ENCODE assay signal across 8 cellular contexts in genomic region chr5:43602456-43602817, GRCh38. TPM values are rescaled to one million over a fixed set of nuclear protein-coding genes. Genes with fewer than 3 reads are reported as not detected.
DNase-seq lines count a peak whose midpoint lies in the region; ATAC-seq and TF ChIP-seq lines count a peak whose summit lies in the region.

No MANE protein-coding gene starts in this region.

- H3K36me3 Mint-ChIP-seq in activated T-helper 1 cell treated with anti-CD3 and anti-CD28 coated beads, Interleukin-12 subunit alpha, Interleukin-12 subunit beta, Interleukin-2, Interleukin-4 antibody, amounts not matched to agents 30 ng/mL and 10 ng/mL and 1 ng/mL, durations not matched to agents 14 hours and 24 hours and 36 hours (ENCODE audit: low read depth): peaks cover 20% of the 10 kb centered on the region
- peaks cover 6 to 19% (median 11%) of the 10 kb centered on the region in 3 donors for H3K36me3 Mint-ChIP-seq in naive thymus-derived CD8-positive, alpha-beta T cell

- peak; percentile 37 for DNase-seq in stimulated activated CD4-positive, alpha-beta T cell treated with anti-CD3 and anti-CD28 coated beads, Interleukin-15, amount 100 ng/mL, for 24 hours
- no peak for DNase-seq in stimulated activated CD4-positive, alpha-beta T cell treated with anti-CD3 and anti-CD28 coated beads, Interleukin-2, amount 100 ng/mL, for 48 hours
- DNase-seq in NCI-H446 treated with DMSO at 0.1 percent for 48 hours (lab: John Stamatoyannopoulos, UW): peak; percentile 75
- peak; percentile 3 for DNase-seq in activated T-helper 1 cell treated with anti-CD3 and anti-CD28 coated beads, Interleukin-12 subunit alpha, Interleukin-12 subunit beta, Interleukin-2, Interleukin-4 antibody, amounts not matched to agents 30 ng/mL and 10 ng/mL and 1 ng/mL, durations not matched to agents 14 hours and 24 hours and 36 hours (ENCODE audit: low spot score)
- DNase-seq in fibroblast of pulmonary artery (ENCODE audit: low read depth): peak; percentile 49
- peak in 4 of 10 donors; percentile 5 to 39 (median 24) for DNase-seq in naive thymus-derived CD8-positive, alpha-beta T cell

- intact Hi-C loops in activated T-helper 1 cell treated with anti-CD3 and anti-CD28 coated beads, Interleukin-12 subunit alpha, Interleukin-12 subunit beta, Interleukin-2, Interleukin-4 antibody, amounts not matched to agents 30 ng/mL and 10 ng/mL and 1 ng/mL, durations not matched to agents 14 hours and 24 hours and 36 hours (cut with micrococcal nuclease): loop anchor here (2.0 to 10.0 kb wide), 5 partner anchors 288 to 1206 kb away; partner anchors contain the start of genes MRPS30 and ZNF131

- H3K4me3 ChIP-seq in fibroblast of pulmonary artery (replicated peaks; ENCODE audit: low read depth, low read length): peak overlapping the region; percentile 81

- H3K27ac Mint-ChIP-seq in activated T-helper 1 cell treated with anti-CD3 and anti-CD28 coated beads, Interleukin-12 subunit alpha, Interleukin-12 subunit beta, Interleukin-2, Interleukin-4 antibody, amounts not matched to agents 30 ng/mL and 10 ng/mL and 1 ng/mL, durations not matched to agents 14 hours and 24 hours and 36 hours: peak overlapping the region; percentile 91
- peak overlapping the region; percentile 91 to 97 (median 94) for H3K27ac Mint-ChIP-seq in naive thymus-derived CD8-positive, alpha-beta T cell

- H3K4me1 Mint-ChIP-seq in activated T-helper 1 cell treated with anti-CD3 and anti-CD28 coated beads, Interleukin-12 subunit alpha, Interleukin-12 subunit beta, Interleukin-2, Interleukin-4 antibody, amounts not matched to agents 30 ng/mL and 10 ng/mL and 1 ng/mL, durations not matched to agents 14 hours and 24 hours and 36 hours (ENCODE audit: low read depth): peaks cover 34% of the 10 kb centered on the region
- H3K4me1 Mint-ChIP-seq in naive thymus-derived CD8-positive, alpha-beta T cell: peaks cover 31 to 70% (median 55%) of the 10 kb centered on the region in 4 donors

- POLR2A ChIA-PET in naive thymus-derived CD8-positive, alpha-beta T cell (lab: Charles Lee): interaction anchor here (0.6 to 4.3 kb wide), 16 partner anchors 11 to 845 kb away, joined by 3 to 66 read pairs (median 6); partner anchors contain the start of genes C5orf34, HMGCS1, TMEM267 and ZNF131

- peak; percentile 27 for ATAC-seq in HG03135 (IDR thresholded peaks at IDR 0.05; ENCODE audit: unreplicated experiment)
- ATAC-seq in naive thymus-derived CD8-positive, alpha-beta T cell: peak; percentile 25 to 37
- no peak for ATAC-seq in HG02571 (IDR thresholded peaks at IDR 0.05; ENCODE audit: unreplicated experiment)

- H3K27me3 Mint-ChIP-seq in activated T-helper 1 cell treated with anti-CD3 and anti-CD28 coated beads, Interleukin-12 subunit alpha, Interleukin-12 subunit beta, Interleukin-2, Interleukin-4 antibody, amounts not matched to agents 30 ng/mL and 10 ng/mL and 1 ng/mL, durations not matched to agents 14 hours and 24 hours and 36 hours (ENCODE audit: insufficient read depth): no peaks in the 10 kb centered on the region
- no peaks in the 10 kb centered on the region for H3K27me3 Mint-ChIP-seq in naive thymus-derived CD8-positive, alpha-beta T cell

- H3K9me3 Mint-ChIP-seq in activated T-helper 1 cell treated with anti-CD3 and anti-CD28 coated beads, Interleukin-12 subunit alpha, Interleukin-12 subunit beta, Interleukin-2, Interleukin-4 antibody, amounts not matched to agents 30 ng/mL and 10 ng/mL and 1 ng/mL, durations not matched to agents 14 hours and 24 hours and 36 hours: peaks cover 5% of the 10 kb centered on the region
- no peaks in the 10 kb centered on the region for H3K9me3 Mint-ChIP-seq in naive thymus-derived CD8-positive, alpha-beta T cell

- H3K4me3 Mint-ChIP-seq in activated T-helper 1 cell treated with anti-CD3 and anti-CD28 coated beads, Interleukin-12 subunit alpha, Interleukin-12 subunit beta, Interleukin-2, Interleukin-4 antibody, amounts not matched to agents 30 ng/mL and 10 ng/mL and 1 ng/mL, durations not matched to agents 14 hours and 24 hours and 36 hours: peak overlapping the region; percentile 91
- H3K4me3 Mint-ChIP-seq in naive thymus-derived CD8-positive, alpha-beta T cell: peak overlapping the region; percentile 91 to 100 (median 94)

- no peak for TF ChIP-seq CTCF in fibroblast of pulmonary artery (IDR thresholded peaks at IDR 0.05; ENCODE audit: low read length, missing control alignments)

RNA-seq across cellular contexts. Expression of gene NNT, which starts 0.5 kb away (rescaled TPM):
- 43.6 and 47.5 TPM in 2 replicates for total RNA-seq in activated T-helper 1 cell treated with anti-CD3 and anti-CD28 coated beads, Interleukin-12 subunit alpha, Interleukin-12 subunit beta, Interleukin-2, Interleukin-4 antibody, amounts not matched to agents 30 ng/mL and 10 ng/mL and 1 ng/mL, durations not matched to agents 14 hours and 24 hours and 36 hours
- total RNA-seq in naive thymus-derived CD8-positive, alpha-beta T cell: 10 to 100 TPM; 63.4 to 63.6 TPM
- polyA plus RNA-seq in naive thymus-derived CD8-positive, alpha-beta T cell: 10 to 100 TPM; 38.8 to 52.7 (median 49.5) TPM

RNA-seq across cellular contexts. Expression of gene PAIP1, which starts 45.6 kb away (rescaled TPM):
- total RNA-seq in activated T-helper 1 cell treated with anti-CD3 and anti-CD28 coated beads, Interleukin-12 subunit alpha, Interleukin-12 subunit beta, Interleukin-2, Interleukin-4 antibody, amounts not matched to agents 30 ng/mL and 10 ng/mL and 1 ng/mL, durations not matched to agents 14 hours and 24 hours and 36 hours: 59.0 and 60.8 TPM in 2 replicates
- total RNA-seq in naive thymus-derived CD8-positive, alpha-beta T cell: 10 to 100 TPM; 36.2 to 37.7 TPM
- 10 to 100 TPM; 31.3 to 45.7 (median 32.5) TPM for polyA plus RNA-seq in naive thymus-derived CD8-positive, alpha-beta T cell

Comparison
In these comparisons a context has a peak if more than half of its experiments do, and no peak if none do; other contexts are left out.
1. DNase-seq: peak in stimulated activated CD4-positive, alpha-beta T cell treated with anti-CD3 and anti-CD28 coated beads, Interleukin-15, amount 100 ng/mL, for 24 hours (single experiment), NCI-H446 treated with DMSO at 0.1 percent for 48 hours (single experiment), activated T-helper 1 cell treated with anti-CD3 and anti-CD28 coated beads, Interleukin-12 subunit alpha, Interleukin-12 subunit beta, Interleukin-2, Interleukin-4 antibody, amounts not matched to agents 30 ng/mL and 10 ng/mL and 1 ng/mL, durations not matched to agents 14 hours and 24 hours and 36 hours (single experiment) and fibroblast of pulmonary artery (single experiment); none in stimulated activated CD4-positive, alpha-beta T cell treated with anti-CD3 and anti-CD28 coated beads, Interleukin-2, amount 100 ng/mL, for 48 hours (0 of 2).